ENCODE assay signal across 14 cellular contexts in the genomic region with DNA sequence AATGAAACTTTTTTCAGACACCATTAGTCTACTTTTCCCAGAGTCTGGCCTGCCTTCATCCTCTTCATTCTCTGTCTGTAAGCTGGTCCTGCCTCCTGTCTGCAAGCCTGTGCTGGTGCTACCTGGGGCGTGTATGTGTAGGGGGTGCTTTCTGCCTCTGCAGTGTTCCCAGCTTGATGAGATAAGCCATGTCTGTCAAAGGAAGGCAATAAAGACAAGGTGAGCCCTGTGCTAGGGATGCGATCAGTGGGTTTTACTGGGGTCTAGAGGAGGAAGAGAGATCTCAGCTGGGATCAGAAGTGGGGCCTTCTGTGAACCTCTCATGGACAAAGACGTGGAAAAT.
"Had no signal": no experiment of that assay in that cellular context is flagged by ENCODE, and none has a peak within 500 bp of the region (broad histone marks: within the 10 kb centered on the region; RNA-seq: fewer than 3 reads in every experiment).

No MANE protein-coding gene starts in this region.

- H3K27ac Mint-ChIP-seq: stimulated activated naive CD8-positive, alpha-beta T cell treated with anti-CD3 and anti-CD28 coated beads, Interleukin-15, Interleukin-2, amounts not matched to agents 100 ng/mL and 50 ng/mL, for 24 hours had no signal

- H3K9me3 Mint-ChIP-seq: stimulated activated naive CD8-positive, alpha-beta T cell treated with anti-CD3 and anti-CD28 coated beads, Interleukin-15, Interleukin-2, amounts not matched to agents 100 ng/mL and 50 ng/mL, for 24 hours had no signal

- H3K27me3 ChIP-seq: colonic mucosa, transverse colon, vagina had no signal

- ATAC-seq: left lobe of liver had no signal

- H3K4me1 ChIP-seq: colonic mucosa, vagina had no signal

- H3K27ac ChIP-seq: colonic mucosa, SK-N-MC, transverse colon, vagina had no signal

- DNase-seq: activated naive CD4-positive, alpha-beta T cell; central memory CD4-positive, alpha-beta T cell; colonic mucosa; kidney; stimulated activated CD4-positive, alpha-beta T cell treated with anti-CD3 and anti-CD28 coated beads, Interleukin-12 subunit alpha, Interleukin-12 subunit beta, amount 100 ng/mL, for 4 hours; stimulated activated CD4-positive, alpha-beta T cell treated with anti-CD3 and anti-CD28 coated beads, Interleukin-1b, Interleukin-23, amount 100 ng/mL, for 48 hours; transverse colon had no signal

- FAIRE-seq: endometrium, frontal cortex, kidney had no signal

- H3K4me3 Mint-ChIP-seq: brain; stimulated activated naive CD8-positive, alpha-beta T cell treated with anti-CD3 and anti-CD28 coated beads, Interleukin-15, Interleukin-2, amounts not matched to agents 100 ng/mL and 50 ng/mL, for 24 hours had no signal

- H3K27me3 Mint-ChIP-seq: stimulated activated naive CD8-positive, alpha-beta T cell treated with anti-CD3 and anti-CD28 coated beads, Interleukin-15, Interleukin-2, amounts not matched to agents 100 ng/mL and 50 ng/mL, for 24 hours had no signal

- H3K9me3 ChIP-seq: colonic mucosa, transverse colon, vagina had no signal

- H3K36me3 ChIP-seq: colonic mucosa, transverse colon had no signal

- H3K4me3 ChIP-seq: colonic mucosa, SK-N-MC, transverse colon, vagina had no signal
